In genomic region chr7:2635148-2635668, GRCh38 we compare ENCODE assay signal across 2 cellular contexts.
TF ChIP-seq lines count a peak whose summit lies in the region.

No MANE protein-coding gene starts in this region.

TF ChIP-seq in H1, 55 proteins besides CTCF, POLR2A, EP300 and RAD21:
- TF ChIP-seq SIX5 (IDR thresholded peaks at IDR 0.05; ENCODE audit: low read depth, low read length) (no peak), TCF12 (IDR thresholded peaks at IDR 0.05; ENCODE audit: low read depth, low read length) (no peak), KDM5A (IDR thresholded peaks at IDR 0.05; ENCODE audit: low read length) (no peak), HDAC2 (IDR thresholded peaks at IDR 0.05; ENCODE audit: borderline replicate concordance in 1 of 2, low read depth in 2 of 2, low read length in 2 of 2) (no peak), SP2 (IDR thresholded peaks at IDR 0.05; ENCODE audit: low read length) (no peak), POLR2AphosphoS5 (IDR thresholded peaks at IDR 0.05; ENCODE audit: low read depth, low read length) (no peak), PHF8 (conservative IDR thresholded peaks at IDR 0.05; ENCODE audit: low read depth, low read length) (no peak), SP1 (IDR thresholded peaks at IDR 0.05; ENCODE audit: low read depth, low read length) (no peak), CBX8 (IDR thresholded peaks at IDR 0.05; ENCODE audit: borderline replicate concordance, low read depth, low read length) (no peak), MAFK (IDR thresholded peaks at IDR 0.05; ENCODE audit: low read depth, low read length) (no peak), RXRA (IDR thresholded peaks at IDR 0.05; ENCODE audit: insufficient read depth, low read depth, low read length) (no peak), ASH2L (IDR thresholded peaks at IDR 0.05; ENCODE audit: low read length) (no peak), SAP30 (IDR thresholded peaks at IDR 0.05; ENCODE audit: insufficient read depth, insufficient replicate concordance, low read length) (no peak), BACH1 (IDR thresholded peaks at IDR 0.05; ENCODE audit: low read length) (no peak), BRCA1 (IDR thresholded peaks at IDR 0.05; ENCODE audit: low read depth, low read length) (no peak), RNF2 (IDR thresholded peaks at IDR 0.05; ENCODE audit: borderline replicate concordance, low read depth, low read length, missing control alignments, poor library complexity, severe bottlenecking) (no peak)
- TF ChIP-seq, protein P1, sequence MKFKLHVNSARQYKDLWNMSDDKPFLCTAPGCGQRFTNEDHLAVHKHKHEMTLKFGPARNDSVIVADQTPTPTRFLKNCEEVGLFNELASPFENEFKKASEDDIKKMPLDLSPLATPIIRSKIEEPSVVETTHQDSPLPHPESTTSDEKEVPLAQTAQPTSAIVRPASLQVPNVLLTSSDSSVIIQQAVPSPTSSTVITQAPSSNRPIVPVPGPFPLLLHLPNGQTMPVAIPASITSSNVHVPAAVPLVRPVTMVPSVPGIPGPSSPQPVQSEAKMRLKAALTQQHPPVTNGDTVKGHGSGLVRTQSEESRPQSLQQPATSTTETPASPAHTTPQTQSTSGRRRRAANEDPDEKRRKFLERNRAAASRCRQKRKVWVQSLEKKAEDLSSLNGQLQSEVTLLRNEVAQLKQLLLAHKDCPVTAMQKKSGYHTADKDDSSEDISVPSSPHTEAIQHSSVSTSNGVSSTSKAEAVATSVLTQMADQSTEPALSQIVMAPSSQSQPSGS (IDR thresholded peaks at IDR 0.05; ENCODE audit: low read length): no peak

TF ChIP-seq in neural cell, 6 proteins besides CTCF, POLR2A, EP300 and RAD21:
- TF ChIP-seq MXI1 (conservative IDR thresholded peaks at IDR 0.05; ENCODE audit: poor library complexity, severe bottlenecking): no peak
- TF ChIP-seq TAF1 (IDR thresholded peaks at IDR 0.05; ENCODE audit: low read depth): no peak
